Comparison of ENCODE assay signal across 26 cellular contexts in genomic region chr3:15387735-15388134, GRCh38. TPM values are rescaled to one million over a fixed set of nuclear protein-coding genes. Genes with fewer than 3 reads are reported as not detected.
DNase-seq lines count a peak whose midpoint lies in the region; ATAC-seq and TF ChIP-seq lines count a peak whose summit lies in the region.
"Had no signal": no experiment of that assay in that cellular context is flagged by ENCODE, and none has a peak within 500 bp of the region (broad histone marks: within the 10 kb centered on the region; RNA-seq: fewer than 3 reads in every experiment).

No MANE protein-coding gene starts in this region.

- H3K9me3 ChIP-seq in adrenal gland (replicated peaks in 1 of 3) = peaks cover 0 to 4% (median 0%) of the 10 kb centered on the region in 3 donors
- H3K9me3 ChIP-seq: HAP-1, psoas muscle, transverse colon had no signal

- H3K27ac ChIP-seq in adrenal gland = peak overlapping the region; percentile 63 to 86 (median 74)
- H3K27ac ChIP-seq: dorsolateral prefrontal cortex, psoas muscle, transverse colon had no signal

- no peak for TF ChIP-seq POLR2A in adrenal gland (IDR thresholded peaks at IDR 0.05)

- 37 to 45% (median 40%) methylated on average over 3 of the region's 3 CpGs for WGBS in adrenal gland, 4 donors

- TF ChIP-seq CTCF in adrenal gland (IDR thresholded peaks at IDR 0.05) = no peak

- H3K27me3 Mint-ChIP-seq in IgD-negative memory B cell = no peaks in the 10 kb centered on the region
- no peaks in the 10 kb centered on the region for H3K27me3 Mint-ChIP-seq in naive B cell
- H3K27me3 Mint-ChIP-seq: stimulated activated naive CD8-positive, alpha-beta T cell treated with anti-CD3 and anti-CD28 coated beads, Interleukin-15, Interleukin-2, amounts not matched to agents 100 ng/mL and 50 ng/mL, for 24 hours had no signal

- no peak overlapping the region for H3K4me3 ChIP-seq in adrenal gland
- H3K4me3 ChIP-seq: dorsolateral prefrontal cortex, HAP-1, MG63, psoas muscle, smooth muscle cell, transverse colon had no signal

- H3K27ac Mint-ChIP-seq in IgD-negative memory B cell (peak overlapping the region; percentile 29 to 71 (median 69)), naive B cell (peak overlapping the region in 4 of 6 donors; percentile 63 to 90 (median 72))
- H3K27ac Mint-ChIP-seq: stimulated activated naive CD8-positive, alpha-beta T cell treated with anti-CD3 and anti-CD28 coated beads, Interleukin-15, Interleukin-2, amounts not matched to agents 100 ng/mL and 50 ng/mL, for 24 hours had no signal

- no peaks in the 10 kb centered on the region for H3K27me3 ChIP-seq in adrenal gland
- H3K27me3 ChIP-seq: dorsolateral prefrontal cortex, MG63, transverse colon had no signal

- ATAC-seq in naive B cell (ENCODE audit: low read depth in 2 of 2) = no peak
- ATAC-seq: activated T-cell treated with anti-CD3 and anti-CD28 coated beads, Interleukin-2, amount 50 U/mL, for 4 hours; left colon had no signal

- intact Hi-C loops in adrenal gland (cut with DNase I) = loop anchor here in 1 of 2 donors (10.0 kb wide), 1 partner anchor 123 kb away; no protein-coding TSS in a partner anchor

- peaks cover 0 to 5% (median 4%) of the 10 kb centered on the region in 3 donors for H3K9me3 Mint-ChIP-seq in IgD-negative memory B cell
- peaks cover 0 to 7% (median 3%) of the 10 kb centered on the region in 7 donors for H3K9me3 Mint-ChIP-seq in naive B cell
- H3K9me3 Mint-ChIP-seq: activated T-cell treated with anti-CD3 and anti-CD28 coated beads, Interleukin-2, amount 50 U/mL, for 4 hours; stimulated activated naive CD8-positive, alpha-beta T cell treated with anti-CD3 and anti-CD28 coated beads, Interleukin-15, Interleukin-2, amounts not matched to agents 100 ng/mL and 50 ng/mL, for 24 hours had no signal

- H3K36me3 Mint-ChIP-seq in IgD-negative memory B cell (peaks cover 2% of the 10 kb centered on the region), naive B cell (peaks cover 0 to 8% of the 10 kb centered on the region in 2 donors)

- no peaks in the 10 kb centered on the region for H3K36me3 ChIP-seq in adrenal gland (replicated peaks in 1 of 2)
- H3K36me3 ChIP-seq: HAP-1, MG63, transverse colon had no signal

- peak overlapping the region in 2 of 4 donors; percentile 77 to 86 for H3K4me3 Mint-ChIP-seq in IgD-negative memory B cell
- H3K4me3 Mint-ChIP-seq in naive B cell = peak overlapping the region in 5 of 8 donors; percentile 7 to 65 (median 40)
- H3K4me3 Mint-ChIP-seq: activated T-cell treated with anti-CD3 and anti-CD28 coated beads, Interleukin-2, amount 50 U/mL, for 4 hours; stimulated activated naive CD8-positive, alpha-beta T cell treated with anti-CD3 and anti-CD28 coated beads, Interleukin-15, Interleukin-2, amounts not matched to agents 100 ng/mL and 50 ng/mL, for 24 hours had no signal

- peaks cover 50 to 61% (median 55%) of the 10 kb centered on the region in 3 donors for H3K4me1 Mint-ChIP-seq in IgD-negative memory B cell
- H3K4me1 Mint-ChIP-seq in naive B cell = peaks cover 48 to 72% (median 71%) of the 10 kb centered on the region in 3 donors

- DNase-seq in A172 (ENCODE audit: low spot score) (peak; percentile 51), adrenal gland (peak; percentile 61 to 90 (median 84)), naive B cell (no peak), globus pallidus (ENCODE audit: low spot score) (no peak), SKM-1 treated with dmso at 0.1 percent for 144 hours (lab: John Stamatoyannopoulos, UW; ENCODE audit: unreplicated experiment) (no peak), mesenteric fat pad (ENCODE audit: low spot score) (no peak), NCI-H226 (no peak)
- DNase-seq: activated CD4-positive, alpha-beta T cell treated with anti-CD3 and anti-CD28 coated beads for 1 hour; activated naive CD4-positive, alpha-beta T cell treated with Interleukin-2 at 50 U/mL for 16 hours; activated T-cell treated with anti-CD3 and anti-CD28 coated beads, Interleukin-2, amount 50 U/mL, for 4 hours; C1 segment of cervical spinal cord; central memory CD4-positive, alpha-beta T cell; dorsolateral prefrontal cortex; left colon; NCI-H1417 treated with DMSO at 0.1 percent for 48 hours; NCI-H2107; NCI-H510A; psoas muscle; stimulated activated CD4-positive, alpha-beta T cell treated with anti-CD3 and anti-CD28 coated beads, Interleukin-2, amount 100 ng/mL, for 48 hours; T1000; transverse colon had no signal

- H3K4me1 ChIP-seq in adrenal gland (replicated peaks in 1 of 2) = peaks cover 34 to 38% of the 10 kb centered on the region in 2 donors
- H3K4me1 ChIP-seq: HAP-1, psoas muscle had no signal

RNA-seq across cellular contexts. Expression of gene METTL6, which starts 39.6 kb away (rescaled TPM):
- 40.8 and 48.8 TPM in 2 replicates for total RNA-seq in A172 (2014; rRNA removed; shearing (Covaris generic))
- polyA plus RNA-seq in IgD-negative memory B cell (12.3 TPM), adrenal gland (10 to 100 TPM in 1 of 3 donors, 1 to 10 TPM in 2; 6.2 to 16.9 (median 8.4) TPM), naive B cell (ENCODE audit: low read depth in 6 of 6) (10 to 100 TPM; 15.1 to 25.1 (median 17.0) TPM)
- total RNA-seq in adrenal gland (10 to 100 TPM in 6 of 8 donors, 1 to 10 TPM in 2; 6.8 to 34.2 (median 13.1) TPM), mesenteric fat pad (12.1 TPM)

RNA-seq across cellular contexts. Expression of gene EAF1, which starts 39.7 kb away (rescaled TPM):
- total RNA-seq in A172 (2014; rRNA removed; shearing (Covaris generic)) = 19.7 and 20.7 TPM in 2 replicates
- polyA plus RNA-seq in IgD-negative memory B cell = 5.4 TPM
- 10 to 100 TPM; 11.8 to 30.6 (median 20.7) TPM for total RNA-seq in adrenal gland
- 10 to 100 TPM in 1 of 3 donors, 1 to 10 TPM in 2; 2.6 to 22.5 (median 4.6) TPM for polyA plus RNA-seq in adrenal gland
- 1 to 10 TPM; 3.8 to 9.4 (median 6.8) TPM for polyA plus RNA-seq in naive B cell (ENCODE audit: low read depth in 6 of 6)
- 18.9 TPM for total RNA-seq in mesenteric fat pad

RNA-seq across cellular contexts. Expression of gene SH3BP5, which starts 55.3 kb away (rescaled TPM):
- total RNA-seq in A172 (2014; rRNA removed; shearing (Covaris generic)) = 85.4 and 90.2 TPM in 2 replicates
- 117 TPM for polyA plus RNA-seq in IgD-negative memory B cell
- 100 to 1,000 TPM; 134 to 830 (median 180) TPM for total RNA-seq in adrenal gland
- polyA plus RNA-seq in adrenal gland = 1,000 to 10,000 TPM in 1 of 3 donors, 100 to 1,000 TPM in 2; 119 to 1,158 (median 135) TPM
- 100 to 1,000 TPM in 5 of 6 donors, 10 to 100 TPM in 1; 71.3 to 177 (median 131) TPM for polyA plus RNA-seq in naive B cell (ENCODE audit: low read depth in 6 of 6)
- total RNA-seq in mesenteric fat pad = 108 TPM

Comparison
In these comparisons a context has a peak if more than half of its experiments do, and no peak if none do; other contexts are left out.
1. DNase-seq: peak in A172 (single experiment) and adrenal gland (7 of 7); none in naive B cell (single experiment), globus pallidus (single experiment), SKM-1 treated with dmso at 0.1 percent for 144 hours (single experiment), mesenteric fat pad (single experiment) and NCI-H226 (single experiment).